Comparison of ENCODE assay signal across 15 cellular contexts in the genomic region with DNA sequence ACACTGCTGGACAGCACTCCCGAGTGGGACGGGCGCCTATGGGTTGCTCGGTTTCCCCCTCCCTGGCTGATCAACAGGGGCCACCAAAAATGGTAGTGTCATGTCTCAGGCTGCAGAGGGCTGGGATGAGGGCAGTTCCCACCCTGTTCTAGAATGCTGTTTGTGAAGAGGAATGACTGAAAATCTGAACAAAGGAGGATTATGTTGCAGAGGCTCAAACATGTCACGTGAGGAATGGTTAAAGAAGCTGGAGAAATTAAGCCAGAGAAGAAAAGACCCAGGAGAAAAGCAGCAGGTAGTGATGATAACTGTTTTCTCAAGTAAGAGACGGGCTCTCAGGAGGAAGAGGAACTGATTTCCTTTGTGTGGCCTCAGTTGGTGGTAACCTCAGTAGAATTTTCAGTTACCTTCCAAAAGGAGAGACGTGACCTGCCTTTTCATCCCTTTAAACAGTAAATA. TPM values are rescaled to one million over a fixed set of nuclear protein-coding genes. Genes with fewer than 3 reads are reported as not detected.
DNase-seq lines count a peak whose midpoint lies in the region; ATAC-seq and TF ChIP-seq lines count a peak whose summit lies in the region.
"Had no signal": no experiment of that assay in that cellular context is flagged by ENCODE, and none has a peak within 500 bp of the region (broad histone marks: within the 10 kb centered on the region; RNA-seq: fewer than 3 reads in every experiment).

No MANE protein-coding gene starts in this region.

- H3K4me1 ChIP-seq in HUES48 (ENCODE audit: control insufficient read depth, insufficient read depth, low read length) (peaks cover 15% of the 10 kb centered on the region), adrenal gland (replicated peaks in 1 of 2) (peaks cover 0 to 15% of the 10 kb centered on the region in 2 donors), suprapubic skin (peaks cover 5% of the 10 kb centered on the region)

- H3K36me3 ChIP-seq in HUES48 (ENCODE audit: control insufficient read depth, insufficient read depth, low read length) (peaks cover 40% of the 10 kb centered on the region), adrenal gland (replicated peaks in 1 of 2) (peaks cover 0 to 56% of the 10 kb centered on the region in 2 donors), suprapubic skin (peaks cover 72% of the 10 kb centered on the region)

- ATAC-seq in sciatic nerve (peak; percentile 88), HG02623 (IDR thresholded peaks at IDR 0.05; ENCODE audit: unreplicated experiment) (no peak)

- peak overlapping the region; percentile 93 for H3K27ac ChIP-seq in HUES48 (ENCODE audit: low read depth, low read length)
- H3K27ac ChIP-seq in caudate nucleus (ENCODE audit: low read depth, low read length) = peak overlapping the region; percentile 46
- no peak overlapping the region for H3K27ac ChIP-seq in adrenal gland
- no peak overlapping the region for H3K27ac ChIP-seq in suprapubic skin
- H3K27ac ChIP-seq: testis had no signal

- intact Hi-C loops in sciatic nerve (cut with DNase I) (no loop called here), adrenal gland (cut with DNase I) (no loop called here)

- H3K4me3 ChIP-seq in HUES48 (ENCODE audit: low read depth, low read length) (no peak overlapping the region), adrenal gland (no peak overlapping the region), suprapubic skin (no peak overlapping the region)
- H3K4me3 ChIP-seq: testis had no signal

- H3K27me3 ChIP-seq in HUES48 (ENCODE audit: control insufficient read depth, insufficient read depth, low read length) (no peaks in the 10 kb centered on the region), adrenal gland (no peaks in the 10 kb centered on the region), suprapubic skin (no peaks in the 10 kb centered on the region)
- H3K27me3 ChIP-seq: testis had no signal

- WGBS in adrenal gland, 4 donors = 83 to 90% (median 83%) methylated on average over 7 of the region's 7 CpGs
- 87% methylated on average over 7 of the region's 7 CpGs for WGBS in suprapubic skin

- DNase-seq in caudate nucleus (lab: John Stamatoyannopoulos, UW) (peak in 11 of 61 donors; percentile 2 to 24 (median 9)), iPS-NIHi7 (ENCODE audit: extremely low spot score) (peak; percentile 44), sciatic nerve (ENCODE audit: low spot score) (no peak), adrenal gland (no peak), suprapubic skin (ENCODE audit: low spot score in 2 of 2) (no peak)
- no peak for DNase-seq in stimulated activated CD4-positive, alpha-beta T cell treated with anti-CD3 and anti-CD28 coated beads, Interleukin-12 subunit alpha, Interleukin-12 subunit beta, amount 100 ng/mL, for 4 hours
- DNase-seq: activated CD4-positive, alpha-beta T cell treated with anti-CD3 and anti-CD28 coated beads for 48 hours; COR-L47; GOT3; naive B cell; NCI-H1436; NCI-H510A; testis had no signal

- H3K9me3 ChIP-seq in HUES48 (ENCODE audit: control insufficient read depth, insufficient read depth, low read length) (no peaks in the 10 kb centered on the region), adrenal gland (replicated peaks in 1 of 3) (no peaks in the 10 kb centered on the region), suprapubic skin (no peaks in the 10 kb centered on the region)
- H3K9me3 ChIP-seq: testis had no signal

- no peak for TF ChIP-seq CTCF in adrenal gland (IDR thresholded peaks at IDR 0.05)
- TF ChIP-seq CTCF in suprapubic skin (IDR thresholded peaks at IDR 0.05) = no peak

- TF ChIP-seq EP300 in suprapubic skin (IDR thresholded peaks at IDR 0.05) = no peak

- H3K9ac ChIP-seq in HUES48 (ENCODE audit: low read depth, low read length) = no peak overlapping the region

- TF ChIP-seq POLR2A in adrenal gland (IDR thresholded peaks at IDR 0.05) (no peak), suprapubic skin (IDR thresholded peaks at IDR 0.05) (no peak)

RNA-seq across cellular contexts. Expression of a gene that starts 10.4 kb away (rescaled TPM):
- total RNA-seq in sciatic nerve = 73.6 TPM
- 100 to 1,000 TPM in 3 of 8 donors, 10 to 100 TPM in 5; 78.9 to 121 (median 94.2) TPM for total RNA-seq in adrenal gland
- polyA plus RNA-seq in adrenal gland = 10 to 100 TPM; 51.1 to 89.5 (median 58.4) TPM
- total RNA-seq in suprapubic skin = 10 to 100 TPM; 57.0 to 84.3 (median 73.5) TPM

RNA-seq across cellular contexts. Expression of a gene that starts 50.2 kb away (rescaled TPM):
- total RNA-seq in sciatic nerve (15.1 TPM), adrenal gland (10 to 100 TPM; 15.4 to 42.8 (median 20.3) TPM), suprapubic skin (100 to 1,000 TPM in 1 of 4 donors, 10 to 100 TPM in 3; 11.7 to 159 (median 18.1) TPM)
- polyA plus RNA-seq in adrenal gland = 10 to 100 TPM in 1 of 3 donors, 1 to 10 TPM in 2; 5.2 to 11.2 (median 6.4) TPM

Comparison
In these comparisons a context has a peak if more than half of its experiments do, and no peak if none do; other contexts are left out.
1. H3K27ac ChIP-seq: peak in HUES48 (single experiment) and caudate nucleus (single experiment); none in adrenal gland (0 of 5) and suprapubic skin (single experiment).